ENCODE assay signal across 9 cellular contexts in the genomic region with DNA sequence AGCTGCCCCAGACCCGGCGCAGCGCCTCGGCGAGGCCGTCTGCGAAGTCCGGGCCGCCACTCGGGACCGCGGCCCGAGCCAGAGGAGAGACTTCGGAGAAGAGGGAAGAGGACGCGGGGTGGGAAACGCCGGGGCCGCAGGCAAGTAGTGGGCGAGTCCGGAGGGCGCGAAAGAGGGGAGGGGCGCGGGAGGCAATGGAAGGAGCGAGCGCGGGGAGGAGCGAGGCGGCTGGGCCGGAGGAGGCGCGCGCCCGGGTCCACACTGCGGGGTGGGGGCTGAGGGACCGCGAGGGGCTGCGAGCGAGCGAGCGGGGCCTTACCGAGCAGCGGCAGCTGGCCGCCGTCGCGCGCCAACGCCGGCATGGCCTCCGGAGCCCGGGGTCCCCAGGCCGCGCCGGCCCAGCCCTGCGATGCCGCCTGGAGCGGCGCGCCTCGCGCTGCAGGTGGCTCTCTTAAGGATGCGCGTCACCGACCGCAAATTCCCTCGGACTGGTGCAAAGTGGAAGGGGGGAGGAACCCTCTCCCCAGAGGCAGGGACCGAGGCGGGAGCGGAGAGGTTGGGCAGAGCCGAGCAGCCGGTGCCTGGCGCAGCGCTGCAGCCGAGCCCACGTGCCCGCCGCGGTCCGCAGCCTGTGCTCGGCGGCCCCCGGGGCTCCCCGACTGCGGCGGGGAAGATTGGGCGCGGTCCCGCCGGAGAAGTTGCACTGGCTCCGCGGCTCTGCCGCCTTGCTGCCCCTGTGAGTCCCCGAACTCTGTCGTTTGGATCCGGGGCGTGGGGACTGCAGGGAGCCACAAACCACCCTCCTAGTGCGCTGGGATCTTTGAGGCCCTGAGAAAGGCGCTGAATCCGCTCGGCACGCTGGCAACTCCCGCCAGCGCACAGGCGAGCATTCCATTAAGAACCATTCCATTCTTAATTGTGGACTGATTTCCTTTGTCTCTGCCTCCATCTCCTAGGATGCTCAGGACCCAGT. TPM values are rescaled to one million over a fixed set of nuclear protein-coding genes. Genes with fewer than 3 reads are reported as not detected.
DNase-seq lines count a peak whose midpoint lies in the region; ATAC-seq lines count a peak whose summit lies in the region.
"Had no signal": no experiment of that assay in that cellular context is flagged by ENCODE, and none has a peak within 500 bp of the region (broad histone marks: within the 10 kb centered on the region; RNA-seq: fewer than 3 reads in every experiment).

TSS of gene FLT3 (minus strand) at position 428 of the 973 bp plus-strand sequence. CDS start at position 362, 66 bp downstream.

- peaks cover 5% of the 10 kb centered on the region for H3K4me1 Mint-ChIP-seq in activated naive CD4-positive, alpha-beta T cell treated with anti-CD3 and anti-CD28 coated beads for 36 hours (ENCODE audit: low read depth)

- peak within 1 kb of the TSS; percentile 17 for H3K4me3 ChIP-seq in rectal smooth muscle tissue (ENCODE audit: low read length)

- no peaks in the 10 kb centered on the region for H3K36me3 Mint-ChIP-seq in activated naive CD4-positive, alpha-beta T cell treated with anti-CD3 and anti-CD28 coated beads for 36 hours (ENCODE audit: low read depth)

- no peaks in the 10 kb centered on the region for H3K36me3 ChIP-seq in rectal smooth muscle tissue (ENCODE audit: control insufficient read depth, insufficient read depth, low read length)

- no peak within 1 kb of the TSS for H3K27ac Mint-ChIP-seq in activated naive CD4-positive, alpha-beta T cell treated with anti-CD3 and anti-CD28 coated beads for 36 hours

- intact Hi-C loops in activated naive CD4-positive, alpha-beta T cell treated with anti-CD3 and anti-CD28 coated beads for 36 hours (cut with micrococcal nuclease): loop anchor here (1.0 kb wide), 1 partner anchor 38 kb away; the partner anchor contains the start of gene PAN3
- intact Hi-C loops in left ventricle myocardium superior (cut with micrococcal nuclease): no loop called here

- no peaks in the 10 kb centered on the region for H3K9me3 Mint-ChIP-seq in activated naive CD4-positive, alpha-beta T cell treated with anti-CD3 and anti-CD28 coated beads for 36 hours

- H3K27me3 Mint-ChIP-seq in activated naive CD4-positive, alpha-beta T cell treated with anti-CD3 and anti-CD28 coated beads for 36 hours (ENCODE audit: low read depth): peaks cover 44% of the 10 kb centered on the region

- H3K27ac ChIP-seq in rectal smooth muscle tissue (ENCODE audit: low read depth, low read length): no peak within 1 kb of the TSS

- H3K4me3 Mint-ChIP-seq in activated naive CD4-positive, alpha-beta T cell treated with anti-CD3 and anti-CD28 coated beads for 36 hours: peak within 1 kb of the TSS; percentile 59

- ATAC-seq in GM21825 (IDR thresholded peaks at IDR 0.05; ENCODE audit: unreplicated experiment) (peak; percentile 63), left ventricle myocardium superior (peak; percentile 35), HG03025 (IDR thresholded peaks at IDR 0.05; ENCODE audit: low FRiP score, unreplicated experiment) (no peak)

- CTCF ChIA-PET in activated naive CD4-positive, alpha-beta T cell treated with anti-CD3 and anti-CD28 coated beads for 36 hours (lab: Charles Lee): interaction anchor here (0.6 kb wide), 1 partner anchor 145 kb away, joined by 3 read pairs; no protein-coding TSS in a partner anchor

- H3K9ac ChIP-seq in rectal smooth muscle tissue (ENCODE audit: low read length): no peak within 1 kb of the TSS

- no peaks in the 10 kb centered on the region for H3K4me1 ChIP-seq in rectal smooth muscle tissue (ENCODE audit: control insufficient read depth, insufficient read depth, low read length)

- DNase-seq in DMS53 treated with DMSO at 0.1 percent for 48 hours (lab: John Stamatoyannopoulos, UW; ENCODE audit: unreplicated experiment) (peak; percentile 65), NCI-H510A (lab: John Stamatoyannopoulos, UW) (peak; percentile 42), left ventricle myocardium superior (peak; percentile 48), occipital lobe (lab: John Stamatoyannopoulos, UW) (no peak)
- peak; percentile 67 for DNase-seq in activated naive CD4-positive, alpha-beta T cell treated with anti-CD3 and anti-CD28 coated beads for 36 hours

- H3K27me3 ChIP-seq in rectal smooth muscle tissue (ENCODE audit: control insufficient read depth, insufficient read depth, low read length): peaks cover 6% of the 10 kb centered on the region

RNA-seq across cellular contexts. Expression of gene FLT3, which starts in this region (rescaled TPM):
- total RNA-seq in activated naive CD4-positive, alpha-beta T cell treated with anti-CD3 and anti-CD28 coated beads for 36 hours: not detected
- 0.07 TPM for total RNA-seq in left ventricle myocardium superior
- 3.1 TPM for total RNA-seq in occipital lobe
- total RNA-seq: T-helper 1 cell treated with Interleukin-12 subunit alpha and Interleukin-12 subunit beta and Interleukin-4 antibody, amounts not matched to agents 30 ng/mL and 1 ng/mL, for 36 hours had no signal

Comparison
In these comparisons a context has a peak if more than half of its experiments do, and no peak if none do; other contexts are left out.
1. Peak in DNase-seq in activated naive CD4-positive, alpha-beta T cell treated with anti-CD3 and anti-CD28 coated beads for 36 hours; RNA of the gene not detected or under 1 TPM.
2. Peak in DNase-seq and ATAC-seq in left ventricle myocardium superior; RNA of the gene not detected or under 1 TPM.